In the genomic region with DNA sequence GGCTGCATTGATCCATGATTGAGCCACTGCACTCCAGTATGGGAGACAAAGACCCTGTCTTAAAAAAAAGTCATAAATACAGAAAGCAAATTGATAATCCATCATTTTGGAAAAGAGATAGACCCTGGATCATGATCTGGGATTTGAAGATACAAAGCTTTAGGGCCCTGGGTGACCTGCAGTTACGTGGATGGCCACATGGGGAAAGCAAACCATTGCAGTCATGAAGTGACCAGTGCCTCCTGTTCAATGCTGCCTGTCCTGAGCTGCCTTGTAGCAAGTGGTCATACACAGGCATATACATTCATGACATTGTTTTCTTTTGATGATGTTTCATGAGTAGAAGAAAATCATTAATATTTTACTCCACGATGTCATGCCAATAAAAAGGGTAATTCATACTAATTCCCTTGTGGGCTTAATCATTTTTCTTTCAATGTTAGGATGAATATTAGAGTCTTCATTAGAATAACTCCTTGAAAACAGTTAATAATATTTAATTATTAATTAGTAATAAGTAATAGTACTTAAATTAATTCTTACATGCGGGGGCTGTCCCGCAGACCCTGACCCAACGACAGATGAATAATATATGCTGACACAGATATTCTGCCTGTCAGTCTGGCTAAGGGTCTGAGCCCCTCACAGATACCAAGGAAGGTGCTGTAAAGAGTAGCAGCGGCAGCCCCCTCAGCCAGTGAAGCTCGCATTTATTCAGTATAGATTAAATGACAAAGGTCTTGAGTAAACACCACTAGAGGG, we compare ENCODE assay signal across 14 cellular contexts.
A peak's percentile ranks its signal among the peaks of the same experiment; 100 is the strongest.
DNase-seq lines count a peak whose midpoint lies in the region; ATAC-seq, FAIRE-seq and TF ChIP-seq lines count a peak whose summit lies in the region.
"Had no signal": no experiment of that assay in that cellular context is flagged by ENCODE, and none has a peak within 500 bp of the region (broad histone marks: within the 10 kb centered on the region; RNA-seq: fewer than 3 reads in every experiment).

No MANE protein-coding gene starts in this region.

- H3K4me2 ChIP-seq in Loucy (ENCODE audit: low read depth, low read length, poor library complexity, severe bottlenecking), result no peak overlapping the region
- no peak overlapping the region for H3K4me2 ChIP-seq in K562 (ENCODE audit: insufficient read depth, low read length)

- DNase-seq in NCI-H82 (lab: John Stamatoyannopoulos, UW), result peak; percentile 28
- no peak for DNase-seq in NCI-H82 treated with DMSO at 0.1 percent for 48 hours (lab: John Stamatoyannopoulos, UW; ENCODE audit: unreplicated experiment)
- DNase-seq in K562 (ENCODE audit: extremely low read depth in 1 of 4, low spot score in 3 of 4), result peak in 3 of 4 experiments; percentile 3 to 19 (median 15)
- peak; percentile 12 for DNase-seq in nephron progenitor cell
- no peak for DNase-seq in spleen
- no peak for DNase-seq in NCI-H526 treated with DMSO at 0.1 percent for 48 hours (lab: John Stamatoyannopoulos, UW)
- DNase-seq: activated naive CD4-positive, alpha-beta T cell treated with Interleukin-2 at 50 U/mL for 16 hours; hypothalamus; ovary; T1000 had no signal

- TF ChIP-seq EP300 in K562 (IDR thresholded peaks at IDR 0.05; ENCODE audit: low read length), result no peak

- H3F3A ChIP-seq in Loucy (ENCODE audit: low read depth), result no peaks in the 10 kb centered on the region

- H3K4me3 ChIP-seq in Loucy (ENCODE audit: low read length, poor library complexity, severe bottlenecking) (no peak overlapping the region), K562 (no peak overlapping the region), spleen (no peak overlapping the region)
- H3K4me3 ChIP-seq: ovary had no signal

- H3K36me3 ChIP-seq in Loucy (ENCODE audit: insufficient read depth, low read length) (no peaks in the 10 kb centered on the region), K562 (ENCODE audit: control insufficient read depth, insufficient read depth, low read length) (no peaks in the 10 kb centered on the region), spleen (no peaks in the 10 kb centered on the region)
- H3K36me3 ChIP-seq: ovary had no signal

- no peak overlapping the region for H3K4me3 Mint-ChIP-seq in nephron progenitor cell
- H3K4me3 Mint-ChIP-seq: memory B cell had no signal

- H3K27ac Mint-ChIP-seq in nephron progenitor cell, result no peak overlapping the region
- H3K27ac Mint-ChIP-seq: memory B cell had no signal

- H3K9me3 ChIP-seq in Loucy (ENCODE audit: insufficient read depth, low read depth, low read length) (no peaks in the 10 kb centered on the region), K562 (replicated peaks; ENCODE audit: control insufficient read depth, insufficient read depth, low read depth, low read length) (no peaks in the 10 kb centered on the region), spleen (no peaks in the 10 kb centered on the region)
- H3K9me3 ChIP-seq: ovary had no signal

- peaks cover 11% of the 10 kb centered on the region for H3K27me3 Mint-ChIP-seq in nephron progenitor cell (ENCODE audit: low read depth, poor library complexity)

- no peak for TF ChIP-seq RAD21 in K562 (CRISPR knock-in tag; conservative IDR thresholded peaks at IDR 0.05 in 1 of 2, IDR thresholded peaks at IDR 0.05 in 1 of 2)

- H3K9me2 ChIP-seq in Loucy (replicated peaks; ENCODE audit: low read depth, low read length), result no peaks in the 10 kb centered on the region

- no peaks in the 10 kb centered on the region for H3K9me1 ChIP-seq in K562 (ENCODE audit: control insufficient read depth, insufficient read depth, low read length)

- H3K4me1 ChIP-seq in Loucy (ENCODE audit: insufficient read depth, low read length, poor library complexity, severe bottlenecking), result no peaks in the 10 kb centered on the region
- H3K4me1 ChIP-seq in K562 (replicated peaks in 1 of 2; ENCODE audit: control insufficient read depth in 2 of 2, insufficient read depth in 2 of 2, low read length in 2 of 2), result no peaks in the 10 kb centered on the region
- H3K4me1 ChIP-seq in spleen, result no peaks in the 10 kb centered on the region

- no TSS peak for BruUV-seq in K562 (replicated peaks; lab: Mats Ljungman, UMichigan)

- no peaks in the 10 kb centered on the region for H3K36me3 Mint-ChIP-seq in nephron progenitor cell (ENCODE audit: low read depth)
- H3K36me3 Mint-ChIP-seq: memory B cell had no signal

- in situ Hi-C loops in K562 (cut with MboI), result no loop called here

- H3K4me1 Mint-ChIP-seq in nephron progenitor cell, result no peaks in the 10 kb centered on the region
- H3K4me1 Mint-ChIP-seq: memory B cell had no signal

- TF ChIP-seq CTCF in Loucy (conservative IDR thresholded peaks at IDR 0.05; ENCODE audit: low read length), result peak; percentile 44
- 0 out of 6 replicates have a peak, but pooled peaks of 1 of the 3 experiments have one; percentile 18 for TF ChIP-seq CTCF in K562 (IDR thresholded peaks at IDR 0.05 in 2 of 3, conservative IDR thresholded peaks at IDR 0.05 in 1 of 3; ENCODE audit: insufficient read depth in 2 of 3, low read depth in 1 of 3, low read length in 3 of 3)
- TF ChIP-seq CTCF in nephron progenitor cell (IDR thresholded peaks at IDR 0.05), result no peak
- TF ChIP-seq CTCF in spleen (IDR thresholded peaks at IDR 0.05 in 8 of 11, conservative IDR thresholded peaks at IDR 0.05 in 3 of 11), result no peak

- no peaks in the 10 kb centered on the region for H3K79me2 ChIP-seq in Loucy (ENCODE audit: insufficient read depth, low read length)
- H3K79me2 ChIP-seq in K562 (ENCODE audit: control insufficient read depth, insufficient read depth, low read length), result no peaks in the 10 kb centered on the region

- no peaks in the 10 kb centered on the region for H4K20me1 ChIP-seq in Loucy (ENCODE audit: insufficient read depth, low read length, poor library complexity, severe bottlenecking)
- no peaks in the 10 kb centered on the region for H4K20me1 ChIP-seq in K562 (replicated peaks; ENCODE audit: control insufficient read depth, insufficient read depth, low read length)

- ATAC-seq in K562 (no peak), HG02798 (IDR thresholded peaks at IDR 0.05; ENCODE audit: poor library complexity, unreplicated experiment) (no peak)

- 0% methylated on average over 7 of the region's 7 CpGs for WGBS in K562 (ENCODE audit: insufficient coverage, low coverage, missing lambda C conversion rate)
- WGBS in spleen, 5 donors, result 89 to 94% (median 93%) methylated on average over 7 of the region's 7 CpGs

- POLR2A ChIA-PET in K562 (lab: Yijun Ruan, JAX), result no interaction called here

- H3K27me3 ChIP-seq in Loucy (ENCODE audit: insufficient read depth, low read length, poor library complexity, severe bottlenecking) (no peaks in the 10 kb centered on the region), K562 (ENCODE audit: control insufficient read depth in 2 of 2, insufficient read depth in 2 of 2, low read length in 2 of 2) (no peaks in the 10 kb centered on the region), spleen (replicated peaks in 1 of 7) (no peaks in the 10 kb centered on the region)
- H3K27me3 ChIP-seq: ovary had no signal

- no peak for TF ChIP-seq POLR2A in K562 (conservative IDR thresholded peaks at IDR 0.05)
- TF ChIP-seq POLR2A in spleen (IDR thresholded peaks at IDR 0.05), result no peak

- no peak overlapping the region for H3K9ac ChIP-seq in Loucy (ENCODE audit: low read depth, low read length, poor library complexity, severe bottlenecking)
- no peak overlapping the region for H3K9ac ChIP-seq in K562 (ENCODE audit: insufficient read depth in 1 of 2, low read depth in 2 of 2, low read length in 2 of 2)

- intact Hi-C loops in K562 (cut with micrococcal nuclease), result no loop called here
- intact Hi-C loops in spleen (cut with DNase I; ENCODE audit: low total_unique reads), result no loop called here

- H3K9me3 Mint-ChIP-seq in nephron progenitor cell, result peaks cover 18% of the 10 kb centered on the region

- H3K27ac ChIP-seq in K562 (ENCODE audit: extremely low read depth, low read depth, low read length) (no peak overlapping the region), spleen (no peak overlapping the region)
- H3K27ac ChIP-seq: ovary had no signal

- H2AFZ ChIP-seq in Loucy (ENCODE audit: low read length) (no peak overlapping the region), K562 (ENCODE audit: low read depth, low read length) (no peak overlapping the region)

- FAIRE-seq in K562 (lab: Jason Lieb, UNC), result no peak
- FAIRE-seq: A204.1 had no signal

- CTCF ChIA-PET in K562 (lab: Yijun Ruan, JAX; ENCODE audit: low intra/inter-chr PET ratio), result no interaction called here

TF ChIP-seq in K562, 482 proteins besides CTCF, POLR2A, EP300 and RAD21 (continues in another document):
- no peak for TF ChIP-seq ZNF707 (CRISPR knock-in tag; conservative IDR thresholded peaks at IDR 0.05)
- TF ChIP-seq NEUROD1 (IDR thresholded peaks at IDR 0.05; ENCODE audit: borderline replicate concordance, low read depth, low read length, partially characterized antibody), result no peak
- TF ChIP-seq, protein P1, sequence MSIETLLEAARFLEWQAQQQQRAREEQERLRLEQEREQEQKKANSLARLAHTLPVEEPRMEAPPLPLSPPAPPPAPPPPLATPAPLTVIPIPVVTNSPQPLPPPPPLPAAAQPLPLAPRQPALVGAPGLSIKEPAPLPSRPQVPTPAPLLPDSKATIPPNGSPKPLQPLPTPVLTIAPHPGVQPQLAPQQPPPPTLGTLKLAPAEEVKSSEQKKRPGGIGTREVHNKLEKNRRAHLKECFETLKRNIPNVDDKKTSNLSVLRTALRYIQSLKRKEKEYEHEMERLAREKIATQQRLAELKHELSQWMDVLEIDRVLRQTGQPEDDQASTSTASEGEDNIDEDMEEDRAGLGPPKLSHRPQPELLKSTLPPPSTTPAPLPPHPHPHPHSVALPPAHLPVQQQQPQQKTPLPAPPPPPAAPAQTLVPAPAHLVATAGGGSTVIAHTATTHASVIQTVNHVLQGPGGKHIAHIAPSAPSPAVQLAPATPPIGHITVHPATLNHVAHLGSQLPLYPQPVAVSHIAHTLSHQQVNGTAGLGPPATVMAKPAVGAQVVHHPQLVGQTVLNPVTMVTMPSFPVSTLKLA (conservative IDR thresholded peaks at IDR 0.05), result no peak
- TF ChIP-seq, protein P2, sequence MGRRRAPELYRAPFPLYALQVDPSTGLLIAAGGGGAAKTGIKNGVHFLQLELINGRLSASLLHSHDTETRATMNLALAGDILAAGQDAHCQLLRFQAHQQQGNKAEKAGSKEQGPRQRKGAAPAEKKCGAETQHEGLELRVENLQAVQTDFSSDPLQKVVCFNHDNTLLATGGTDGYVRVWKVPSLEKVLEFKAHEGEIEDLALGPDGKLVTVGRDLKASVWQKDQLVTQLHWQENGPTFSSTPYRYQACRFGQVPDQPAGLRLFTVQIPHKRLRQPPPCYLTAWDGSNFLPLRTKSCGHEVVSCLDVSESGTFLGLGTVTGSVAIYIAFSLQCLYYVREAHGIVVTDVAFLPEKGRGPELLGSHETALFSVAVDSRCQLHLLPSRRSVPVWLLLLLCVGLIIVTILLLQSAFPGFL (CRISPR knock-in tag; IDR thresholded peaks at IDR 0.05), result no peak
- no peak for TF ChIP-seq ARNT (IDR thresholded peaks at IDR 0.05)

Comparison
In these comparisons a context has a peak if more than half of its experiments do, and no peak if none do; other contexts are left out.
1. DNase-seq: peak in NCI-H82 (single experiment), K562 (3 of 4) and nephron progenitor cell (single experiment); none in NCI-H82 treated with DMSO at 0.1 percent for 48 hours (single experiment), spleen (single experiment) and NCI-H526 treated with DMSO at 0.1 percent for 48 hours (single experiment).